ENCODE assay signal across 20 cellular contexts in genomic region chr4:17366496-17366895, GRCh38.
A peak's percentile ranks its signal among the peaks of the same experiment; 100 is the strongest.
DNase-seq lines count a peak whose midpoint lies in the region; ATAC-seq and TF ChIP-seq lines count a peak whose summit lies in the region.
"Had no signal": no experiment of that assay in that cellular context is flagged by ENCODE, and none has a peak within 500 bp of the region (broad histone marks: within the 10 kb centered on the region; RNA-seq: fewer than 3 reads in every experiment).

No MANE protein-coding gene starts in this region.

- no peaks in the 10 kb centered on the region for H3K36me3 ChIP-seq in left ventricle myocardium inferior
- H3K36me3 ChIP-seq: HAP-1 had no signal

- WGBS in right cardiac atrium, result 57% methylated on average over 1 of the region's 1 CpG

- H3K4me1 ChIP-seq in right cardiac atrium (ENCODE audit: control insufficient read depth, insufficient read depth, low read length), result no peaks in the 10 kb centered on the region
- no peaks in the 10 kb centered on the region for H3K4me1 ChIP-seq in left ventricle myocardium inferior
- H3K4me1 ChIP-seq: A549, HAP-1 had no signal

- DNase-seq in right cardiac atrium (peak; percentile 28 to 74 (median 63)), left ventricle myocardium inferior (no peak), astrocyte of the spinal cord (ENCODE audit: low read depth, low spot score) (peak; percentile 8), fibroblast of peridontal ligament (ENCODE audit: extremely low read depth) (peak; percentile 64), HT-29 (ENCODE audit: low spot score) (no peak)
- DNase-seq in stimulated activated CD4-positive, alpha-beta T cell treated with anti-CD3 and anti-CD28 coated beads, Interleukin-12 subunit alpha, Interleukin-12 subunit beta, amount 100 ng/mL, for 4 hours, result no peak
- DNase-seq: C1 segment of cervical spinal cord; CD8-positive, alpha-beta memory T cell; IMR-90; NCI-H1048; NCI-H1436; NCI-H1930; NCI-H226; NCI-H524 treated with DMSO at 0.1 percent for 48 hours; PC-3; RPMI8226 had no signal

- no peak overlapping the region for H3K4me3 ChIP-seq in right cardiac atrium (ENCODE audit: low read length)
- no peak overlapping the region for H3K4me3 ChIP-seq in left ventricle myocardium inferior
- H3K4me3 ChIP-seq in astrocyte of the spinal cord (ENCODE audit: low read depth, low read length), result no peak overlapping the region
- H3K4me3 ChIP-seq: A549, HAP-1 had no signal

- no peaks in the 10 kb centered on the region for H3K27me3 ChIP-seq in right cardiac atrium (ENCODE audit: control insufficient read depth, insufficient read depth)
- peaks cover 3% of the 10 kb centered on the region for H3K27me3 ChIP-seq in left ventricle myocardium inferior (ENCODE audit: low read depth)

- intact Hi-C loops in right cardiac atrium (cut with DNase I), result no loop called here
- intact Hi-C loops in left ventricle myocardium inferior (cut with micrococcal nuclease), result no loop called here

- H3K27ac ChIP-seq in right cardiac atrium (ENCODE audit: low read length) (no peak overlapping the region), left ventricle myocardium inferior (replicated peaks) (no peak overlapping the region)
- H3K27ac ChIP-seq: A549, HL-60 had no signal

- TF ChIP-seq CTCF in left ventricle myocardium inferior (IDR thresholded peaks at IDR 0.05; ENCODE audit: borderline replicate concordance) (no peak), astrocyte of the spinal cord (IDR thresholded peaks at IDR 0.05; ENCODE audit: low read depth, low read length) (no peak)

- in situ Hi-C loops in astrocyte of the spinal cord (cut with HindIII; ENCODE audit: low sequenced_read_pairs), result no loop called here

- ATAC-seq in right cardiac atrium (peak; percentile 46 to 86), GM21529 (IDR thresholded peaks at IDR 0.05; ENCODE audit: unreplicated experiment) (no peak)
- ATAC-seq: A549, PC-3 had no signal

- no peaks in the 10 kb centered on the region for H3K9me3 ChIP-seq in right cardiac atrium (ENCODE audit: control insufficient read depth, low read length)
- no peaks in the 10 kb centered on the region for H3K9me3 ChIP-seq in left ventricle myocardium inferior (replicated peaks)
- H3K9me3 ChIP-seq: A549, HAP-1 had no signal

Comparison
In these comparisons a context has a peak if more than half of its experiments do, and no peak if none do; other contexts are left out.
1. DNase-seq: peak in right cardiac atrium (3 of 3), astrocyte of the spinal cord (single experiment) and fibroblast of peridontal ligament (single experiment); none in left ventricle myocardium inferior (single experiment), stimulated activated CD4-positive, alpha-beta T cell treated with anti-CD3 and anti-CD28 coated beads, Interleukin-12 subunit alpha, Interleukin-12 subunit beta, amount 100 ng/mL, for 4 hours (single experiment) and HT-29 (single experiment).